In genomic region chr16:1492082-1492922, GRCh38 we compare ENCODE assay signal across 1 cellular context.
TF ChIP-seq lines count a peak whose summit lies in the region.

No MANE protein-coding gene starts in this region.

TF ChIP-seq in HepG2, 621 proteins besides CTCF, POLR2A, EP300 and RAD21 (continued from another document and continues in another):
- TF ChIP-seq, protein P1, sequence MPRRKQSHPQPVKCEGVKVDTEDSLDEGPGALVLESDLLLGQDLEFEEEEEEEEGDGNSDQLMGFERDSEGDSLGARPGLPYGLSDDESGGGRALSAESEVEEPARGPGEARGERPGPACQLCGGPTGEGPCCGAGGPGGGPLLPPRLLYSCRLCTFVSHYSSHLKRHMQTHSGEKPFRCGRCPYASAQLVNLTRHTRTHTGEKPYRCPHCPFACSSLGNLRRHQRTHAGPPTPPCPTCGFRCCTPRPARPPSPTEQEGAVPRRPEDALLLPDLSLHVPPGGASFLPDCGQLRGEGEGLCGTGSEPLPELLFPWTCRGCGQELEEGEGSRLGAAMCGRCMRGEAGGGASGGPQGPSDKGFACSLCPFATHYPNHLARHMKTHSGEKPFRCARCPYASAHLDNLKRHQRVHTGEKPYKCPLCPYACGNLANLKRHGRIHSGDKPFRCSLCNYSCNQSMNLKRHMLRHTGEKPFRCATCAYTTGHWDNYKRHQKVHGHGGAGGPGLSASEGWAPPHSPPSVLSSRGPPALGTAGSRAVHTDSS (CRISPR knock-in tag; conservative IDR thresholded peaks at IDR 0.05) = no peak
- TF ChIP-seq ZNF547 (CRISPR knock-in tag; IDR thresholded peaks at IDR 0.05) (no peak), ZNF383 (CRISPR knock-in tag; IDR thresholded peaks at IDR 0.05; ENCODE audit: borderline replicate concordance) (no peak), YY1 (IDR thresholded peaks at IDR 0.05; ENCODE audit: insufficient read depth, insufficient replicate concordance, low read depth, low read length) (no peak), XBP1 (CRISPR knock-in tag; IDR thresholded peaks at IDR 0.05) (no peak), PRPF4 (IDR thresholded peaks at IDR 0.05; ENCODE audit: low read depth, low read length, poor library complexity, severe bottlenecking) (no peak), NRL (CRISPR knock-in tag; IDR thresholded peaks at IDR 0.05; ENCODE audit: borderline replicate concordance) (0 out of 2 replicates have a peak, but pooled peaks have one; percentile 49), ZNF160 (CRISPR knock-in tag; IDR thresholded peaks at IDR 0.05) (no peak), KMT2A (CRISPR knock-in tag; IDR thresholded peaks at IDR 0.05) (no peak), PRMT3 (CRISPR knock-in tag; IDR thresholded peaks at IDR 0.05; ENCODE audit: borderline replicate concordance, low read depth) (no peak), ZBTB40 (IDR thresholded peaks at IDR 0.05) (no peak), ZBTB40 (CRISPR knock-in tag; IDR thresholded peaks at IDR 0.05) (0 out of 2 replicates have a peak, but pooled peaks have one; percentile 11), ZNF562 (CRISPR knock-in tag; IDR thresholded peaks at IDR 0.05; ENCODE audit: borderline replicate concordance) (no peak), GFI1 (CRISPR knock-in tag; IDR thresholded peaks at IDR 0.05; ENCODE audit: borderline replicate concordance) (no peak), TEAD2 (CRISPR knock-in tag; IDR thresholded peaks at IDR 0.05) (no peak), GATAD1 (CRISPR knock-in tag; IDR thresholded peaks at IDR 0.05) (no peak), CERS6 (CRISPR knock-in tag; IDR thresholded peaks at IDR 0.05) (no peak), ARNT2 (CRISPR knock-in tag; IDR thresholded peaks at IDR 0.05; ENCODE audit: low read depth) (no peak), ZSCAN29 (CRISPR knock-in tag; conservative IDR thresholded peaks at IDR 0.05) (0 out of 2 replicates have a peak, but pooled peaks have one; percentile 20), ZKSCAN8 (CRISPR knock-in tag; IDR thresholded peaks at IDR 0.05; ENCODE audit: borderline replicate concordance) (no peak), WIZ (CRISPR knock-in tag; IDR thresholded peaks at IDR 0.05) (no peak), ATF1 (CRISPR knock-in tag; IDR thresholded peaks at IDR 0.05) (no peak), THAP8 (CRISPR knock-in tag; IDR thresholded peaks at IDR 0.05; ENCODE audit: borderline replicate concordance) (no peak), HNRNPUL1 (IDR thresholded peaks at IDR 0.05; ENCODE audit: low read depth, low read length) (no peak), ATM (IDR thresholded peaks at IDR 0.05; ENCODE audit: borderline replicate concordance) (no peak), HNF4A (CRISPR knock-in tag; IDR thresholded peaks at IDR 0.05) (no peak), ZMAT3 (CRISPR knock-in tag; conservative IDR thresholded peaks at IDR 0.05) (no peak; the same call in 1 of the 2 replicates), ZKSCAN5 (CRISPR knock-in tag; IDR thresholded peaks at IDR 0.05) (no peak), TBX3 (IDR thresholded peaks at IDR 0.05; ENCODE audit: borderline replicate concordance) (no peak), NFKB2 (CRISPR knock-in tag; IDR thresholded peaks at IDR 0.05; ENCODE audit: borderline replicate concordance) (no peak; the same call in 1 of the 2 replicates), JARID2 (CRISPR knock-in tag; IDR thresholded peaks at IDR 0.05; ENCODE audit: insufficient replicate concordance) (peak; percentile 47), ZNF121 (CRISPR knock-in tag; IDR thresholded peaks at IDR 0.05) (peak; percentile 64; the same call in 1 of the 2 replicates), ZNF432 (CRISPR knock-in tag; IDR thresholded peaks at IDR 0.05; ENCODE audit: borderline replicate concordance) (no peak), NFATC3 (CRISPR knock-in tag; IDR thresholded peaks at IDR 0.05) (no peak)
- TF ChIP-seq, protein P2, sequence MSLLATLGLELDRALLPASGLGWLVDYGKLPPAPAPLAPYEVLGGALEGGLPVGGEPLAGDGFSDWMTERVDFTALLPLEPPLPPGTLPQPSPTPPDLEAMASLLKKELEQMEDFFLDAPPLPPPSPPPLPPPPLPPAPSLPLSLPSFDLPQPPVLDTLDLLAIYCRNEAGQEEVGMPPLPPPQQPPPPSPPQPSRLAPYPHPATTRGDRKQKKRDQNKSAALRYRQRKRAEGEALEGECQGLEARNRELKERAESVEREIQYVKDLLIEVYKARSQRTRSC (CRISPR knock-in tag; IDR thresholded peaks at IDR 0.05; ENCODE audit: low read depth) = no peak
- TF ChIP-seq, protein P3, sequence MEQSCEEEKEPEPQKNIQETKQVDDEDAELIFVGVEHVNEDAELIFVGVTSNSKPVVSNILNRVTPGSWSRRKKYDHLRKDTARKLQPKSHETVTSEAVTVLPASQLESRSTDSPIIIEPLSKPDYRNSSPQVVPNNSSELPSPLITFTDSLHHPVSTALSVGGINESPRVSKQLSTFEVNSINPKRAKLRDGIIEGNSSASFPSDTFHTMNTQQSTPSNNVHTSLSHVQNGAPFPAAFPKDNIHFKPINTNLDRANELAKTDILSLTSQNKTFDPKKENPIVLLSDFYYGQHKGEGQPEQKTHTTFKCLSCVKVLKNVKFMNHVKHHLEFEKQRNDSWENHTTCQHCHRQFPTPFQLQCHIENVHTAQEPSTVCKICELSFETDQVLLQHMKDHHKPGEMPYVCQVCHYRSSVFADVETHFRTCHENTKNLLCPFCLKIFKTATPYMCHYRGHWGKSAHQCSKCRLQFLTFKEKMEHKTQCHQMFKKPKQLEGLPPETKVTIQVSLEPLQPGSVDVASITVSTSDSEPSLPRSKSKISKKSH (CRISPR knock-in tag; IDR thresholded peaks at IDR 0.05; ENCODE audit: borderline replicate concordance) = 0 out of 2 replicates have a peak, but pooled peaks have one; percentile 17
- TF ChIP-seq, protein P4, sequence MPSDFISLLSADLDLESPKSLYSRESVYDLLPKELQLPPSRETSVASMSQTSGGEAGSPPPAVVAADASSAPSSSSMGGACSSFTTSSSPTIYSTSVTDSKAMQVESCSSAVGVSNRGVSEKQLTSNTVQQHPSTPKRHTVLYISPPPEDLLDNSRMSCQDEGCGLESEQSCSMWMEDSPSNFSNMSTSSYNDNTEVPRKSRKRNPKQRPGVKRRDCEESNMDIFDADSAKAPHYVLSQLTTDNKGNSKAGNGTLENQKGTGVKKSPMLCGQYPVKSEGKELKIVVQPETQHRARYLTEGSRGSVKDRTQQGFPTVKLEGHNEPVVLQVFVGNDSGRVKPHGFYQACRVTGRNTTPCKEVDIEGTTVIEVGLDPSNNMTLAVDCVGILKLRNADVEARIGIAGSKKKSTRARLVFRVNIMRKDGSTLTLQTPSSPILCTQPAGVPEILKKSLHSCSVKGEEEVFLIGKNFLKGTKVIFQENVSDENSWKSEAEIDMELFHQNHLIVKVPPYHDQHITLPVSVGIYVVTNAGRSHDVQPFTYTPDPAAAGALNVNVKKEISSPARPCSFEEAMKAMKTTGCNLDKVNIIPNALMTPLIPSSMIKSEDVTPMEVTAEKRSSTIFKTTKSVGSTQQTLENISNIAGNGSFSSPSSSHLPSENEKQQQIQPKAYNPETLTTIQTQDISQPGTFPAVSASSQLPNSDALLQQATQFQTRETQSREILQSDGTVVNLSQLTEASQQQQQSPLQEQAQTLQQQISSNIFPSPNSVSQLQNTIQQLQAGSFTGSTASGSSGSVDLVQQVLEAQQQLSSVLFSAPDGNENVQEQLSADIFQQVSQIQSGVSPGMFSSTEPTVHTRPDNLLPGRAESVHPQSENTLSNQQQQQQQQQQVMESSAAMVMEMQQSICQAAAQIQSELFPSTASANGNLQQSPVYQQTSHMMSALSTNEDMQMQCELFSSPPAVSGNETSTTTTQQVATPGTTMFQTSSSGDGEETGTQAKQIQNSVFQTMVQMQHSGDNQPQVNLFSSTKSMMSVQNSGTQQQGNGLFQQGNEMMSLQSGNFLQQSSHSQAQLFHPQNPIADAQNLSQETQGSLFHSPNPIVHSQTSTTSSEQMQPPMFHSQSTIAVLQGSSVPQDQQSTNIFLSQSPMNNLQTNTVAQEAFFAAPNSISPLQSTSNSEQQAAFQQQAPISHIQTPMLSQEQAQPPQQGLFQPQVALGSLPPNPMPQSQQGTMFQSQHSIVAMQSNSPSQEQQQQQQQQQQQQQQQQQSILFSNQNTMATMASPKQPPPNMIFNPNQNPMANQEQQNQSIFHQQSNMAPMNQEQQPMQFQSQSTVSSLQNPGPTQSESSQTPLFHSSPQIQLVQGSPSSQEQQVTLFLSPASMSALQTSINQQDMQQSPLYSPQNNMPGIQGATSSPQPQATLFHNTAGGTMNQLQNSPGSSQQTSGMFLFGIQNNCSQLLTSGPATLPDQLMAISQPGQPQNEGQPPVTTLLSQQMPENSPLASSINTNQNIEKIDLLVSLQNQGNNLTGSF (CRISPR knock-in tag; IDR thresholded peaks at IDR 0.05) = no peak
- TF ChIP-seq, protein P5, sequence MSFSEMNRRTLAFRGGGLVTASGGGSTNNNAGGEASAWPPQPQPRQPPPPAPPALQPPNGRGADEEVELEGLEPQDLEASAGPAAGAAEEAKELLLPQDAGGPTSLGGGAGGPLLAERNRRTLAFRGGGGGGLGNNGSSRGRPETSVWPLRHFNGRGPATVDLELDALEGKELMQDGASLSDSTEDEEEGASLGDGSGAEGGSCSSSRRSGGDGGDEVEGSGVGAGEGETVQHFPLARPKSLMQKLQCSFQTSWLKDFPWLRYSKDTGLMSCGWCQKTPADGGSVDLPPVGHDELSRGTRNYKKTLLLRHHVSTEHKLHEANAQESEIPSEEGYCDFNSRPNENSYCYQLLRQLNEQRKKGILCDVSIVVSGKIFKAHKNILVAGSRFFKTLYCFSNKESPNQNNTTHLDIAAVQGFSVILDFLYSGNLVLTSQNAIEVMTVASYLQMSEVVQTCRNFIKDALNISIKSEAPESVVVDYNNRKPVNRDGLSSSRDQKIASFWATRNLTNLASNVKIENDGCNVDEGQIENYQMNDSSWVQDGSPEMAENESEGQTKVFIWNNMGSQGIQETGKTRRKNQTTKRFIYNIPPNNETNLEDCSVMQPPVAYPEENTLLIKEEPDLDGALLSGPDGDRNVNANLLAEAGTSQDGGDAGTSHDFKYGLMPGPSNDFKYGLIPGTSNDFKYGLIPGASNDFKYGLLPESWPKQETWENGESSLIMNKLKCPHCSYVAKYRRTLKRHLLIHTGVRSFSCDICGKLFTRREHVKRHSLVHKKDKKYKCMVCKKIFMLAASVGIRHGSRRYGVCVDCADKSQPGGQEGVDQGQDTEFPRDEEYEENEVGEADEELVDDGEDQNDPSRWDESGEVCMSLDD (CRISPR knock-in tag; IDR thresholded peaks at IDR 0.05; ENCODE audit: borderline replicate concordance) = no peak
